Comparison of ENCODE assay signal across 2 cellular contexts in genomic region chr2:55078956-55079355, GRCh38.
TF ChIP-seq lines count a peak whose summit lies in the region.

No MANE protein-coding gene starts in this region.

TF ChIP-seq in IMR-90, 13 proteins besides CTCF, POLR2A, EP300 and RAD21:
- TF ChIP-seq CHD1 (IDR thresholded peaks at IDR 0.05; ENCODE audit: low read depth, low read length) (no peak), FOS (IDR thresholded peaks at IDR 0.05; ENCODE audit: low read depth, low read length) (no peak), NFE2L2 (IDR thresholded peaks at IDR 0.05; ENCODE audit: low read depth, low read length) (no peak), RFX5 (IDR thresholded peaks at IDR 0.05; ENCODE audit: low read depth, low read length) (no peak), USF2 (IDR thresholded peaks at IDR 0.05; ENCODE audit: low read depth, low read length) (no peak), CEBPB (IDR thresholded peaks at IDR 0.05; ENCODE audit: low read depth, low read length) (no peak), MAFK (IDR thresholded peaks at IDR 0.05; ENCODE audit: low read depth, low read length) (no peak), RCOR1 (IDR thresholded peaks at IDR 0.05; ENCODE audit: insufficient replicate concordance, low read length) (no peak), MAZ (IDR thresholded peaks at IDR 0.05; ENCODE audit: borderline replicate concordance, low read depth, low read length) (no peak), MXI1 (IDR thresholded peaks at IDR 0.05; ENCODE audit: borderline replicate concordance, low read depth, low read length) (no peak)
TF ChIP-seq in IMR-90: peak in this region for 0.

TF ChIP-seq in H1, 55 proteins besides CTCF, POLR2A, EP300 and RAD21:
- no peak for TF ChIP-seq SRF (IDR thresholded peaks at IDR 0.05; ENCODE audit: low read depth, low read length)
- no peak for TF ChIP-seq EZH2 (IDR thresholded peaks at IDR 0.05; ENCODE audit: low read depth, low read length, severe bottlenecking)
- TF ChIP-seq SIX5 (IDR thresholded peaks at IDR 0.05; ENCODE audit: low read depth, low read length), result no peak
- no peak for TF ChIP-seq YY1 (IDR thresholded peaks at IDR 0.05; ENCODE audit: low read depth, low read length)
- no peak for TF ChIP-seq RXRA (IDR thresholded peaks at IDR 0.05; ENCODE audit: insufficient read depth, low read depth, low read length)
- TF ChIP-seq ZNF274 (IDR thresholded peaks at IDR 0.05; ENCODE audit: borderline replicate concordance, extremely low read depth, low read length), result no peak
- TF ChIP-seq MAX (IDR thresholded peaks at IDR 0.05), result no peak
- no peak for TF ChIP-seq MAFK (IDR thresholded peaks at IDR 0.05; ENCODE audit: low read depth, low read length)
- no peak for TF ChIP-seq BCL11A (IDR thresholded peaks at IDR 0.05; ENCODE audit: low read depth in 2 of 2, low read length in 2 of 2)
- TF ChIP-seq KDM4A (IDR thresholded peaks at IDR 0.05; ENCODE audit: low read depth, low read length, severe bottlenecking), result no peak
- TF ChIP-seq SUZ12 (IDR thresholded peaks at IDR 0.05; ENCODE audit: low read length), result no peak
- TF ChIP-seq CHD7 (IDR thresholded peaks at IDR 0.05; ENCODE audit: insufficient replicate concordance, low read length), result no peak
TF ChIP-seq in H1: peak in this region for 0.
